7 cellular contexts compared by ENCODE assay signal in genomic region chr5:680836-681235, GRCh38. TPM values are rescaled to one million over a fixed set of nuclear protein-coding genes. Genes with fewer than 3 reads are reported as not detected.
DNase-seq lines count a peak whose midpoint lies in the region; ATAC-seq, FAIRE-seq and TF ChIP-seq lines count a peak whose summit lies in the region.
"Not testable (repeated sequence)": the region's sequence is repeated elsewhere in the genome, so short reads cannot be mapped to it uniquely, and the experiment has no call there.

No MANE protein-coding gene starts in this region.

- H2AFZ ChIP-seq in keratinocyte (ENCODE audit: control insufficient read depth, low read length): not testable (repeated sequence)

- peaks cover 0 to 17% (median 5%) of the 10 kb centered on the region in 4 donors for H3K36me3 ChIP-seq in esophagus muscularis mucosa
- H3K36me3 ChIP-seq in keratinocyte (ENCODE audit: control insufficient read depth in 2 of 2, extremely low read depth in 1 of 2, insufficient read depth in 2 of 2, low read length in 2 of 2): not testable (repeated sequence)

- WGBS in esophagus muscularis mucosa: 75% methylated on average over 13 of the region's 13 CpGs

- H3K9ac ChIP-seq in keratinocyte (ENCODE audit: control insufficient read depth, extremely low read depth, insufficient read depth, low read length): not testable (repeated sequence)

- not testable (repeated sequence) for H3K4me3 Mint-ChIP-seq in T-helper 17 cell

- H3K27ac Mint-ChIP-seq in T-helper 17 cell: peak overlapping the region; percentile 29

- peaks cover 30 to 73% (median 69%) of the 10 kb centered on the region in 4 donors for H3K4me1 ChIP-seq in esophagus muscularis mucosa
- H3K4me1 ChIP-seq in keratinocyte (ENCODE audit: control insufficient read depth, extremely low read depth, insufficient read depth, low read length): not testable (repeated sequence)

- H3K4me3 ChIP-seq in esophagus muscularis mucosa; keratinocyte (ENCODE audit: control insufficient read depth in 2 of 3, extremely low read depth in 1 of 3, insufficient read depth in 2 of 3, low read depth in 1 of 3, low read length in 3 of 3): not testable (repeated sequence)

- H3K36me3 Mint-ChIP-seq in T-helper 17 cell (ENCODE audit: low read depth): not testable (repeated sequence)

- not testable (repeated sequence) for H3K4me2 ChIP-seq in keratinocyte (ENCODE audit: control insufficient read depth, extremely low read depth, insufficient read depth, low read depth, low read length)

- TF ChIP-seq CTCF in esophagus muscularis mucosa (IDR thresholded peaks at IDR 0.05); keratinocyte (optimal IDR thresholded peaks at IDR 0.05 in 1 of 3, IDR thresholded peaks at IDR 0.05 in 1 of 3, conservative IDR thresholded peaks at IDR 0.05 in 1 of 3; ENCODE audit: extremely low read depth in 1 of 3, insufficient read depth in 2 of 3, low read length in 3 of 3): not testable (repeated sequence)

- not testable (repeated sequence) for H3K27me3 Mint-ChIP-seq in T-helper 17 cell

- not testable (repeated sequence) for ATAC-seq in T-helper 17 cell

- peak; percentile 32 for FAIRE-seq in keratinocyte (lab: Jason Lieb, UNC)

- DNase-seq in Ammon's horn (ENCODE audit: low spot score): peak; percentile 2
- not testable (repeated sequence) for DNase-seq in T-helper 17 cell; esophagus muscularis mucosa (ENCODE audit: extremely low spot score); keratinocyte (ENCODE audit: low read depth, low spot score)
- DNase-seq in activated CD8-positive, alpha-beta memory T cell treated with anti-CD3 and anti-CD28 coated beads, Interleukin-2, amount 50 U/mL, for 48 hours: peak; percentile 35
- peak; percentile 3 for DNase-seq in mucosa of gallbladder (ENCODE audit: low spot score)
- DNase-seq in stimulated activated CD8-positive, alpha-beta memory T cell treated with anti-CD3 and anti-CD28 coated beads, Interleukin-4, amount 100 ng/mL, for 48 hours: peak; percentile 16

- TF ChIP-seq POLR2A in esophagus muscularis mucosa (IDR thresholded peaks at IDR 0.05; ENCODE audit: low read depth): not testable (repeated sequence)

- intact Hi-C loops in esophagus muscularis mucosa (cut with DNase I): not testable (repeated sequence)

- peak overlapping the region; percentile 29 to 64 (median 50) for H3K27ac ChIP-seq in esophagus muscularis mucosa (replicated peaks in 1 of 4)
- not testable (repeated sequence) for H3K27ac ChIP-seq in keratinocyte (ENCODE audit: control insufficient read depth, insufficient read depth, low read length)

- H3K9me3 ChIP-seq in T-helper 17 cell (ENCODE audit: control insufficient read depth, low read length, poor library complexity, severe bottlenecking); esophagus muscularis mucosa; keratinocyte (ENCODE audit: control insufficient read depth, low read depth, low read length): not testable (repeated sequence)

- not testable (repeated sequence) for H4K20me1 ChIP-seq in keratinocyte (ENCODE audit: control insufficient read depth, extremely low read depth, insufficient read depth, low read length)

- H3K27me3 ChIP-seq in esophagus muscularis mucosa; keratinocyte (ENCODE audit: control insufficient read depth, extremely low read depth, insufficient read depth, low read length): not testable (repeated sequence)

- TF ChIP-seq EP300 in esophagus muscularis mucosa (IDR thresholded peaks at IDR 0.05): not testable (repeated sequence)

- not testable (repeated sequence) for H3K4me1 Mint-ChIP-seq in T-helper 17 cell

- not testable (repeated sequence) for H3K79me2 ChIP-seq in keratinocyte (ENCODE audit: control insufficient read depth, insufficient read depth, low read length)

- not testable (repeated sequence) for H3K9me1 ChIP-seq in keratinocyte (ENCODE audit: control insufficient read depth, extremely low read depth, insufficient read depth, low read length)

- dilution Hi-C loops in keratinocyte (cut with MboI; ENCODE audit: extremely low pct_ligation_motif_present, low sequenced_read_pairs): not testable (repeated sequence)

RNA-seq across cellular contexts. Expression of gene TPPP, which starts 12.3 kb away (rescaled TPM):
- total RNA-seq in T-helper 17 cell (10 to 100 TPM; 17.3 to 35.4 TPM), esophagus muscularis mucosa (10 to 100 TPM; 19.5 to 45.7 (median 34.5) TPM), mucosa of gallbladder (9.9 TPM)
- polyA plus RNA-seq in keratinocyte: 0.88 to 2.5 TPM (median 1.1 TPM) in 3 replicates
- polyA plus RNA-seq in keratinocyte (2011; ENCODE audit: low read depth): 1.4 TPM
- 1.5 and 2.7 TPM in 2 replicates for polyA plus RNA-seq in keratinocyte (2011; cell fraction: cytosol; rRNA removed)
- polyA plus RNA-seq in keratinocyte (2011; cell fraction: nucleus; rRNA removed): 3.6 and 4.5 TPM in 2 replicates
- 1.6 and 2.7 TPM in 2 replicates for polyA plus RNA-seq in keratinocyte (2012; ENCODE audit: low replicate concordance)
- 1.9 to 4.3 TPM (median 2.6 TPM) in 3 replicates for polyA minus RNA-seq in keratinocyte
- 5.9 TPM for polyA minus RNA-seq in keratinocyte (2011; cell fraction: cytosol; rRNA and poly(A)+ RNA removed)
- polyA minus RNA-seq in keratinocyte (2011; cell fraction: nucleus; rRNA and poly(A)+ RNA removed): 4.0 and 4.1 TPM in 2 replicates
